ENCODE assay signal across 8 cellular contexts in the genomic region with DNA sequence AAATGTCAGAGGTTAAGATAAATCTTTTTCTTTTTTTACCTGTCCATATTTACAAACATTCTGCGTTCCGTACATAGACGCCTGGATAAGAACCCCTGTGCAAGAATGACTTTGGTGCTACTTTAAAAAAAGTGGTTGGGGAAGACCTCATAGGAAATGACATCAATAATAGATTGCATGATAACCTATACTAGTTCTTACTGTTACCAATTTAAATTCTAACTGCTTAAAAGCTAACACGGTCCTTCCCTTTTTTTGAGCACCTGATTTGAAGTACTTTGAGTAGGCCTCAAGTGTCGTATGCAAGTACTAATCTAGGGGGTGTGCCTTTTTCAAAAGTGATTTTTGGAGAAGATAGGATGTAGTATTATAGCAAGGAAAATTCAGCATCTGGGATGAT. TPM values are rescaled to one million over a fixed set of nuclear protein-coding genes. Genes with fewer than 3 reads are reported as not detected.
DNase-seq lines count a peak whose midpoint lies in the region; ATAC-seq, FAIRE-seq and TF ChIP-seq lines count a peak whose summit lies in the region.

No MANE protein-coding gene starts in this region.

- peak overlapping the region; percentile 99 for H3K27ac ChIP-seq in VCaP
- peak overlapping the region in 1 of 2 donors; percentile 98 for H3K27ac ChIP-seq in thoracic aorta

- FAIRE-seq in H54 (lab: Jason Lieb, UNC) = peak; percentile 74

- no peaks in the 10 kb centered on the region for H3K36me3 ChIP-seq in thoracic aorta

- H3K9me3 ChIP-seq in thoracic aorta = no peaks in the 10 kb centered on the region

- peaks cover 16 to 21% of the 10 kb centered on the region in 2 donors for H3K4me1 ChIP-seq in thoracic aorta (ENCODE audit: control insufficient read depth in 1 of 2, low read depth in 2 of 2)

- no peak for TF ChIP-seq POLR2A in H54 (IDR thresholded peaks at IDR 0.05; ENCODE audit: low read depth, low read length)

- peak overlapping the region; percentile 87 for H3K4me3 ChIP-seq in AG04449 (ENCODE audit: low read depth, low read length)
- H3K4me3 ChIP-seq in thoracic aorta = peak overlapping the region; percentile 90

- POLR2A ChIA-PET in AG04449 (lab: Yijun Ruan, JAX) = interaction anchor here (0.6 kb wide), 1 partner anchor 708 kb away, joined by 3 read pairs; no protein-coding TSS in a partner anchor

- TF ChIP-seq CTCF in AG04449 (IDR thresholded peaks at IDR 0.05; ENCODE audit: insufficient read depth, low read length, missing control alignments) (no peak), VCaP (conservative IDR thresholded peaks at IDR 0.05) (no peak), thoracic aorta (IDR thresholded peaks at IDR 0.05) (no peak)

- no peak for ATAC-seq in thoracic aorta (ENCODE audit: insufficient number of reproducible peaks, low FRiP score, low read depth)
- ATAC-seq in HG03196 (IDR thresholded peaks at IDR 0.05; ENCODE audit: unreplicated experiment) = no peak
- ATAC-seq in GM18511 (IDR thresholded peaks at IDR 0.05; ENCODE audit: unreplicated experiment) = no peak
- ATAC-seq in GM18519 (IDR thresholded peaks at IDR 0.05; ENCODE audit: low FRiP score, unreplicated experiment) = no peak

- CTCF ChIA-PET in AG04449 (lab: Yijun Ruan, JAX) = interaction anchor here (1.1 to 3.3 kb wide), 11 partner anchors 10 to 408 kb away, joined by 3 to 38 read pairs (median 17); no protein-coding TSS in a partner anchor

- H3K27me3 ChIP-seq in thoracic aorta (replicated peaks; ENCODE audit: insufficient read depth) = no peaks in the 10 kb centered on the region

- DNase-seq in AG04449 (ENCODE audit: low read depth, low spot score) (no peak), H54 (ENCODE audit: insufficient read length, low spot score) (no peak), germinal center (ENCODE audit: low spot score) (peak; percentile 20), thoracic aorta (ENCODE audit: low spot score) (no peak)

RNA-seq across cellular contexts. Expression of gene SLC39A10, which starts 2.1 kb away (rescaled TPM):
- total RNA-seq in thoracic aorta = 10 to 100 TPM; 12.5 to 13.1 TPM
